In genomic region chr17:9645858-9646555, GRCh38 we compare ENCODE assay signal across 9 cellular contexts. TPM values are rescaled to one million over a fixed set of nuclear protein-coding genes. Genes with fewer than 3 reads are reported as not detected.
A peak's percentile ranks its signal among the peaks of the same experiment; 100 is the strongest.
DNase-seq lines count a peak whose midpoint lies in the region; ATAC-seq, FAIRE-seq and TF ChIP-seq lines count a peak whose summit lies in the region.
"Had no signal": no experiment of that assay in that cellular context is flagged by ENCODE, and none has a peak within 500 bp of the region (broad histone marks: within the 10 kb centered on the region; RNA-seq: fewer than 3 reads in every experiment).

No MANE protein-coding gene starts in this region.

- peak overlapping the region; percentile 40; the same call in 1 of the 2 replicates for H2AFZ ChIP-seq in K562 (ENCODE audit: low read depth, low read length)

- H3K27ac ChIP-seq in K562 (ENCODE audit: extremely low read depth, low read depth, low read length): no peak overlapping the region

- peak in 1 of 3 experiments; percentile 45; a peak in 1 of 6 replicates for TF ChIP-seq CTCF in K562 (IDR thresholded peaks at IDR 0.05 in 2 of 3, conservative IDR thresholded peaks at IDR 0.05 in 1 of 3; ENCODE audit: insufficient read depth in 2 of 3, low read depth in 1 of 3, low read length in 3 of 3)

- H3K9me1 ChIP-seq in K562 (ENCODE audit: control insufficient read depth, insufficient read depth, low read length): no peaks in the 10 kb centered on the region

- H3K4me1 ChIP-seq in K562 (replicated peaks in 1 of 2; ENCODE audit: control insufficient read depth in 2 of 2, insufficient read depth in 2 of 2, low read length in 2 of 2): peaks cover 0 to 17% of the 10 kb centered on the region in 2 experiments; a peak in 2 of 5 replicates

- H3K4me1 Mint-ChIP-seq in stimulated activated effector memory CD8-positive, alpha-beta T cell treated with anti-CD3 and anti-CD28 coated beads, Interleukin-12 subunit alpha, Interleukin-12 subunit beta, amount 100 ng/mL, for 72 hours: peaks cover 7% of the 10 kb centered on the region

- BruUV-seq in K562 (replicated peaks; lab: Mats Ljungman, UMichigan): no TSS peak

- in situ Hi-C loops in K562 (cut with MboI): no loop called here

- intact Hi-C loops in K562 (cut with micrococcal nuclease): no loop called here

- H3K9me3 Mint-ChIP-seq in stimulated activated effector memory CD8-positive, alpha-beta T cell treated with anti-CD3 and anti-CD28 coated beads, Interleukin-12 subunit alpha, Interleukin-12 subunit beta, amount 100 ng/mL, for 72 hours: no peaks in the 10 kb centered on the region

- POLR2A ChIA-PET in K562 (lab: Yijun Ruan, JAX): interaction anchor here (1.0 kb wide), 1 partner anchor 11 kb away, joined by 4 read pairs; no protein-coding TSS in a partner anchor

- H3K27ac Mint-ChIP-seq in stimulated activated effector memory CD8-positive, alpha-beta T cell treated with anti-CD3 and anti-CD28 coated beads, Interleukin-12 subunit alpha, Interleukin-12 subunit beta, amount 100 ng/mL, for 72 hours: no peak overlapping the region

- no peaks in the 10 kb centered on the region for H3K36me3 Mint-ChIP-seq in stimulated activated effector memory CD8-positive, alpha-beta T cell treated with anti-CD3 and anti-CD28 coated beads, Interleukin-12 subunit alpha, Interleukin-12 subunit beta, amount 100 ng/mL, for 72 hours

- peak overlapping the region; percentile 39 for H3K4me3 ChIP-seq in K562

- H4K20me1 ChIP-seq in K562 (replicated peaks; ENCODE audit: control insufficient read depth, insufficient read depth, low read length): no peaks in the 10 kb centered on the region

- WGBS in K562 (ENCODE audit: insufficient coverage, low coverage, missing lambda C conversion rate): 32% methylated on average over 11 of the region's 50 CpGs

- no peak for TF ChIP-seq RAD21 in K562 (CRISPR knock-in tag; conservative IDR thresholded peaks at IDR 0.05 in 1 of 2, IDR thresholded peaks at IDR 0.05 in 1 of 2)

- DNase-seq in activated gamma-delta T cell treated with Interleukin-2 at 50 U/mL for 16 hours: peak; percentile 7
- DNase-seq in activated gamma-delta T cell (lab: John Stamatoyannopoulos, UW): no peak
- DNase-seq in NCI-H748 (lab: John Stamatoyannopoulos, UW; ENCODE audit: unreplicated experiment): peak; percentile 88
- peak; percentile 12 to 41 (median 20) for DNase-seq in K562 (ENCODE audit: extremely low read depth in 1 of 4, low spot score in 3 of 4)
- DNase-seq in kidney glomerular epithelial cell (lab: John Stamatoyannopoulos, UW): peak; percentile 62
- peak; percentile 10 to 55 for DNase-seq in stimulated activated effector memory CD8-positive, alpha-beta T cell treated with anti-CD3 and anti-CD28 coated beads, Interleukin-12 subunit alpha, Interleukin-12 subunit beta, amount 100 ng/mL, for 72 hours (ENCODE audit: low spot score in 2 of 2)

- peak overlapping the region; percentile 67 for H3K4me3 Mint-ChIP-seq in stimulated activated effector memory CD8-positive, alpha-beta T cell treated with anti-CD3 and anti-CD28 coated beads, Interleukin-12 subunit alpha, Interleukin-12 subunit beta, amount 100 ng/mL, for 72 hours

- H3K9ac ChIP-seq in K562 (ENCODE audit: insufficient read depth in 1 of 2, low read depth in 2 of 2, low read length in 2 of 2): peak overlapping the region in 1 of 2 experiments; percentile 58; a peak in 2 of 4 replicates

- no peak for FAIRE-seq in K562 (lab: Jason Lieb, UNC)
- FAIRE-seq: endometrium had no signal

- TF ChIP-seq POLR2A in K562 (conservative IDR thresholded peaks at IDR 0.05): no peak

- no peaks in the 10 kb centered on the region for H3K36me3 ChIP-seq in K562 (ENCODE audit: control insufficient read depth, insufficient read depth, low read length)

- TF ChIP-seq EP300 in K562 (IDR thresholded peaks at IDR 0.05; ENCODE audit: low read length): no peak

- CTCF ChIA-PET in K562 (lab: Yijun Ruan, JAX; ENCODE audit: low intra/inter-chr PET ratio): no interaction called here

- H3K79me2 ChIP-seq in K562 (ENCODE audit: control insufficient read depth, insufficient read depth, low read length): no peaks in the 10 kb centered on the region

- H3K4me2 ChIP-seq in K562 (ENCODE audit: insufficient read depth, low read length): peak overlapping the region; percentile 74; the same call in 1 of the 2 replicates

- peak; percentile 84 for ATAC-seq in K562
- peak; percentile 68 for ATAC-seq in stimulated activated effector memory CD8-positive, alpha-beta T cell treated with anti-CD3 and anti-CD28 coated beads, Interleukin-12 subunit alpha, Interleukin-12 subunit beta, amount 100 ng/mL, for 72 hours
- ATAC-seq in GM21786 (IDR thresholded peaks at IDR 0.05; ENCODE audit: unreplicated experiment): no peak
- ATAC-seq in GM21390 (IDR thresholded peaks at IDR 0.05; ENCODE audit: unreplicated experiment): no peak

- H3K9me3 ChIP-seq in K562 (replicated peaks; ENCODE audit: control insufficient read depth, insufficient read depth, low read depth, low read length): no peaks in the 10 kb centered on the region

- H3K27me3 ChIP-seq in K562 (ENCODE audit: control insufficient read depth in 2 of 2, insufficient read depth in 2 of 2, low read length in 2 of 2): peaks cover 5 to 17% of the 10 kb centered on the region in 2 experiments; a peak in 4 of 5 replicates

TF ChIP-seq in K562, 482 proteins besides CTCF, POLR2A, EP300 and RAD21:
- no peak for TF ChIP-seq ZNF316 (IDR thresholded peaks at IDR 0.05)
- TF ChIP-seq, protein P1, sequence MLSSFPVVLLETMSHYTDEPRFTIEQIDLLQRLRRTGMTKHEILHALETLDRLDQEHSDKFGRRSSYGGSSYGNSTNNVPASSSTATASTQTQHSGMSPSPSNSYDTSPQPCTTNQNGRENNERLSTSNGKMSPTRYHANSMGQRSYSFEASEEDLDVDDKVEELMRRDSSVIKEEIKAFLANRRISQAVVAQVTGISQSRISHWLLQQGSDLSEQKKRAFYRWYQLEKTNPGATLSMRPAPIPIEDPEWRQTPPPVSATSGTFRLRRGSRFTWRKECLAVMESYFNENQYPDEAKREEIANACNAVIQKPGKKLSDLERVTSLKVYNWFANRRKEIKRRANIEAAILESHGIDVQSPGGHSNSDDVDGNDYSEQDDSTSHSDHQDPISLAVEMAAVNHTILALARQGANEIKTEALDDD (IDR thresholded peaks at IDR 0.05): no peak
- TF ChIP-seq, protein P2, sequence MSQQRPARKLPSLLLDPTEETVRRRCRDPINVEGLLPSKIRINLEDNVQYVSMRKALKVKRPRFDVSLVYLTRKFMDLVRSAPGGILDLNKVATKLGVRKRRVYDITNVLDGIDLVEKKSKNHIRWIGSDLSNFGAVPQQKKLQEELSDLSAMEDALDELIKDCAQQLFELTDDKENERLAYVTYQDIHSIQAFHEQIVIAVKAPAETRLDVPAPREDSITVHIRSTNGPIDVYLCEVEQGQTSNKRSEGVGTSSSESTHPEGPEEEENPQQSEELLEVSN (IDR thresholded peaks at IDR 0.05; ENCODE audit: borderline replicate concordance in 1 of 2, extremely low read depth in 1 of 2, insufficient read depth in 1 of 2, insufficient read length in 1 of 2, low read depth in 1 of 2, low read length in 1 of 2, poor library complexity in 1 of 2, severe bottlenecking in 1 of 2): peak in 1 of 2 experiments; percentile 46
- no peak for TF ChIP-seq NR4A1 (CRISPR knock-in tag; IDR thresholded peaks at IDR 0.05)
- no peak for TF ChIP-seq NR4A1 (tag; IDR thresholded peaks at IDR 0.05)
- TF ChIP-seq, protein P3, sequence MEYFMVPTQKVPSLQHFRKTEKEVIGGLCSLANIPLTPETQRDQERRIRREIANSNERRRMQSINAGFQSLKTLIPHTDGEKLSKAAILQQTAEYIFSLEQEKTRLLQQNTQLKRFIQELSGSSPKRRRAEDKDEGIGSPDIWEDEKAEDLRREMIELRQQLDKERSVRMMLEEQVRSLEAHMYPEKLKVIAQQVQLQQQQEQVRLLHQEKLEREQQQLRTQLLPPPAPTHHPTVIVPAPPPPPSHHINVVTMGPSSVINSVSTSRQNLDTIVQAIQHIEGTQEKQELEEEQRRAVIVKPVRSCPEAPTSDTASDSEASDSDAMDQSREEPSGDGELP (CRISPR knock-in tag; IDR thresholded peaks at IDR 0.05; ENCODE audit: borderline replicate concordance): peak; percentile 73; the same call in 1 of the 2 replicates
- no peak for TF ChIP-seq SNRNP70 (optimal IDR thresholded peaks at IDR 0.05; ENCODE audit: low read depth, low read length)
- TF ChIP-seq RBM17 (IDR thresholded peaks at IDR 0.05; ENCODE audit: borderline replicate concordance, low read depth, low read length): no peak
- 0 out of 4 replicates have a peak, but pooled peaks have one; percentile 17 to 32 for TF ChIP-seq NRF1 (conservative IDR thresholded peaks at IDR 0.05 in 1 of 2, IDR thresholded peaks at IDR 0.05 in 1 of 2)
- TF ChIP-seq GABPB2 (CRISPR knock-in tag; conservative IDR thresholded peaks at IDR 0.05): no peak
TF ChIP-seq in K562: peak in this region for 3.

RNA-seq across cellular contexts. Expression of gene USP43, which starts 0.7 kb away (rescaled TPM):
- total RNA-seq in K562 (2011; cell fraction: chromatin; rRNA removed; ENCODE audit: low replicate concordance): 0.42 and 0.72 TPM in 2 replicates
- total RNA-seq in K562 (2011; cell fraction: nucleolus; rRNA removed): 0.39 and 0.50 TPM in 2 replicates
- total RNA-seq in K562 (2011; cell fraction: nucleoplasm; rRNA removed): 0.37 and 0.61 TPM in 2 replicates
- total RNA-seq in K562 (2014; rRNA removed) (0.05 and 0.12 TPM in 2 replicates), K562 (2014; rRNA removed; fragmentation: Illumina TruSeq; extraction: Trizol) (0.07 TPM in 1 of 2 replicates, not detected in the other), K562 (2015; rRNA removed; fragmentation: Illumina TruSeq; extraction: Trizol) (0.11 TPM in 2 replicates), K562 (2021) (0.09 and 0.18 TPM in 2 replicates)
- polyA plus RNA-seq in K562 (2011; rRNA removed) (0.04 and 0.08 TPM in 2 replicates), K562 (2014; fragmentation: Illumina TruSeq; extraction: Trizol) (0.07 and 0.10 TPM in 2 replicates), K562 (2014; fragmentation: Nextera tagmentation; extraction: Ambion mirVana) (under 1 TPM in 1 of 2 experiments, not detected in 1; 0.01 TPM), K562 (2014; rRNA removed) (0.05 TPM in 2 replicates)
- polyA plus RNA-seq in K562 (2011; cell fraction: cytosol; rRNA removed): 0.04 and 0.10 TPM in 2 replicates
- 0.69 and 1.0 TPM in 2 replicates for polyA plus RNA-seq in K562 (2011; cell fraction: nucleus; rRNA removed)
- 0.10 and 0.35 TPM in 2 replicates for polyA plus RNA-seq in K562 (2012)
- polyA minus RNA-seq in K562 (2011; rRNA and poly(A)+ RNA removed): 0.04 and 0.60 TPM in 2 replicates
- 0.46 TPM in 1 of 2 replicates, not detected in the other for polyA minus RNA-seq in K562 (2011; cell fraction: cytosol; rRNA and poly(A)+ RNA removed)
- 0.13 and 0.33 TPM in 2 replicates for polyA minus RNA-seq in K562 (2011; cell fraction: nucleus; rRNA and poly(A)+ RNA removed)

Comparison
In these comparisons a context has a peak if more than half of its experiments do, and no peak if none do; other contexts are left out.
1. ATAC-seq: peak in K562 (single experiment) and stimulated activated effector memory CD8-positive, alpha-beta T cell treated with anti-CD3 and anti-CD28 coated beads, Interleukin-12 subunit alpha, Interleukin-12 subunit beta, amount 100 ng/mL, for 72 hours (single experiment); none in GM21786 (single experiment) and GM21390 (single experiment).